Comparison of ENCODE assay signal across 34 cellular contexts in the genomic region with DNA sequence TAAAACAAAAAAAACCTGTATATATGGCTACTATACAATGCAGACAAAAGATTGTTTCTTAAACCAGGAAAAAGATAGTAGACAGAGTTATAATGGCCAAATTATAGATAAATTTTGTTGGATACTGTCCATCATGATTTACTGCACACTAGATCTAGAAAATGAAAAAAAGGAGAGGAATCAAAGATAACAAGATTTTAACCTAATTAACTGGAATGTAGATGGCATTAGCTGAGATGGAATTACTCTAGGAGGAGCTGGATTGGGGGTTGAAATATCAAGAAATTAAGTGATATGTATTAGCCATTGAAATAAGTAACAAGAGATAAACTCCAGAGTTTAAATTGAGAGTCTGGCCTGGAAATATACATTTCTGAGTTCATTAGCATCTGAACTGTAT.
"Had no signal": no experiment of that assay in that cellular context is flagged by ENCODE, and none has a peak within 500 bp of the region (broad histone marks: within the 10 kb centered on the region; RNA-seq: fewer than 3 reads in every experiment).

No MANE protein-coding gene starts in this region.

- H3K36me3 ChIP-seq: adrenal gland, cardiac muscle cell, colonic mucosa, WERI-Rb-1 had no signal

- FAIRE-seq: astrocyte, bronchial epithelial cell had no signal

- H3K27me3 ChIP-seq: adrenal gland, body of pancreas, cardiac muscle cell, colonic mucosa had no signal

- H3K27ac ChIP-seq: adrenal gland, body of pancreas, cardiac muscle cell, colonic mucosa, WERI-Rb-1 had no signal

- ATAC-seq: activated CD8-positive, alpha-beta T cell treated with anti-CD3 and anti-CD28 coated beads for 36 hours; activated naive CD4-positive, alpha-beta T cell treated with anti-CD3 and anti-CD28 coated beads, Interleukin-2, amount 50 U/mL, for 72 hours; activated T-cell treated with anti-CD3 and anti-CD28 coated beads, Interleukin-2, amount 50 U/mL, for 4 hours; activated T-cell treated with anti-CD3 and anti-CD28 coated beads, Interleukin-2, amount 50 U/mL, for 72 hours; activated T-helper 17 cell treated with anti-CD3 and anti-CD28 coated beads, Interleukin-2, amount 50 U/mL, for 72 hours; body of pancreas had no signal

- H3K4me3 ChIP-seq: adrenal gland, body of pancreas, cardiac muscle cell, colonic mucosa had no signal

- H3K4me1 ChIP-seq: adrenal gland, body of pancreas, colonic mucosa had no signal

- DNase-seq: activated B cell treated with CpG ODN at 0.5 μM for 24 hours; activated CD4-positive, alpha-beta memory T cell treated with anti-CD3 and anti-CD28 coated beads for 36 hours; activated CD4-positive, alpha-beta T cell treated with anti-CD3 and anti-CD28 coated beads for 4 hours; activated CD4-positive, alpha-beta T cell treated with anti-CD3 and anti-CD28 coated beads, Interleukin-2, amount 10 ng/mL, durations not matched to agents 24 days and 14 days; activated CD4-positive, alpha-beta T cell treated with anti-CD3 and anti-CD28 coated beads, Interleukin-2, amount 50 U/mL, for 1 hour; activated CD4-positive, alpha-beta T cell treated with anti-CD3 and anti-CD28 coated beads, Interleukin-2, amount 50 U/mL, for 4 hours; activated CD4-positive, CD25-positive, alpha-beta regulatory T cell treated with anti-CD3 and anti-CD28 coated beads, Interleukin-2, amount 50 U/mL, for 72 hours; activated CD8-positive, alpha-beta memory T cell treated with anti-CD3 and anti-CD28 coated beads, Interleukin-2, amount 50 U/mL, for 4 hours; activated CD8-positive, alpha-beta T cell treated with anti-CD3 and anti-CD28 coated beads for 36 hours; activated effector memory CD4-positive, alpha-beta T cell treated with anti-CD3 and anti-CD28 coated beads, Interleukin-2, amount 50 U/mL, for 16 hours; activated gamma-delta T cell treated with Interleukin-2 at 50 U/mL for 16 hours; activated naive CD4-positive, alpha-beta T cell; activated naive CD4-positive, alpha-beta T cell treated with anti-CD3 and anti-CD28 coated beads for 36 hours; activated naive CD4-positive, alpha-beta T cell treated with anti-CD3 and anti-CD28 coated beads, Interleukin-2, amount 50 U/mL, for 16 hours; activated naive CD8-positive, alpha-beta T cell treated with anti-CD3 and anti-CD28 coated beads for 36 hours; activated T-cell treated with anti-CD3 and anti-CD28 coated beads for 4 hours; activated T-cell treated with anti-CD3 and anti-CD28 coated beads, Interleukin-2, amount 50 U/mL, for 1 hour; activated T-cell treated with anti-CD3 and anti-CD28 coated beads, Interleukin-2, amount 50 U/mL, for 4 hours; activated T-cell treated with anti-CD3 and anti-CD28 coated beads, Interleukin-2, amount 50 U/mL, for 72 hours; adrenal gland; amniotic stem cell; aorta; body of pancreas; caudate nucleus; cerebellar nuclear complex; colonic mucosa; T-helper 2 cell; T-helper 9 cell; WERI-Rb-1 had no signal

- H3K9me3 ChIP-seq: adrenal gland, body of pancreas, colonic mucosa had no signal
